ENCODE assay signal across 23 cellular contexts in genomic region chr12:131619736-131620506, GRCh38.
"Had no signal": no experiment of that assay in that cellular context is flagged by ENCODE, and none has a peak within 500 bp of the region (broad histone marks: within the 10 kb centered on the region; RNA-seq: fewer than 3 reads in every experiment).

No MANE protein-coding gene starts in this region.

- H3K27ac Mint-ChIP-seq: activated CD8-positive, alpha-beta T cell treated with anti-CD3 and anti-CD28 coated beads, Interleukin-2, amount 10 ng/mL, durations not matched to agents 7 days and 5 days; activated naive CD4-positive, alpha-beta T cell treated with anti-CD3 and anti-CD28 coated beads for 36 hours; activated naive CD8-positive, alpha-beta T cell; T-helper 1 cell treated with Interleukin-12 subunit alpha and Interleukin-12 subunit beta and Interleukin-4 antibody, amounts not matched to agents 30 μg/mL and 1 μg/mL, for 36 hours; WTC11 had no signal

- ATAC-seq: activated CD8-positive, alpha-beta T cell treated with anti-CD3 and anti-CD28 coated beads, Interleukin-2, amount 10 ng/mL, durations not matched to agents 7 days and 5 days; activated T-cell treated with anti-CD3 and anti-CD28 coated beads, Interleukin-2, amount 50 U/mL, for 4 hours; Panc1 had no signal

- H3K4me3 Mint-ChIP-seq: activated CD8-positive, alpha-beta T cell treated with anti-CD3 and anti-CD28 coated beads, Interleukin-2, amount 10 ng/mL, durations not matched to agents 7 days and 5 days; activated naive CD4-positive, alpha-beta T cell treated with anti-CD3 and anti-CD28 coated beads for 36 hours; activated naive CD8-positive, alpha-beta T cell; activated T-cell treated with anti-CD3 and anti-CD28 coated beads, Interleukin-2, amount 50 U/mL, for 4 hours; T-helper 1 cell treated with Interleukin-12 subunit alpha and Interleukin-12 subunit beta and Interleukin-4 antibody, amounts not matched to agents 30 μg/mL and 1 μg/mL, for 36 hours; WTC11 had no signal

- H3K9me3 Mint-ChIP-seq: activated naive CD4-positive, alpha-beta T cell treated with anti-CD3 and anti-CD28 coated beads for 36 hours; activated T-cell treated with anti-CD3 and anti-CD28 coated beads, Interleukin-2, amount 50 U/mL, for 4 hours; T-helper 1 cell treated with Interleukin-12 subunit alpha and Interleukin-12 subunit beta and Interleukin-4 antibody, amounts not matched to agents 30 μg/mL and 1 μg/mL, for 36 hours; WTC11 had no signal

- H3K36me3 Mint-ChIP-seq: activated naive CD8-positive, alpha-beta T cell; WTC11 had no signal

- DNase-seq: activated CD4-positive, alpha-beta T cell treated with anti-CD3 and anti-CD28 coated beads, Interleukin-2, amount 50 U/mL, for 4 hours; activated CD4-positive, CD25-positive, alpha-beta regulatory T cell treated with anti-CD3 and anti-CD28 coated beads, Interleukin-2, amount 50 U/mL, for 72 hours; activated CD8-positive, alpha-beta T cell treated with anti-CD3 and anti-CD28 coated beads, Interleukin-2, amount 10 ng/mL, durations not matched to agents 7 days and 5 days; activated gamma-delta T cell; activated naive CD4-positive, alpha-beta T cell treated with anti-CD3 and anti-CD28 coated beads for 36 hours; activated T-cell treated with anti-CD3 and anti-CD28 coated beads, Interleukin-2, amount 50 U/mL, for 4 hours; IMR-90; KG1; NCI-H1048; NCI-H1930; NCI-H2171; NCI-H2227 treated with DMSO at 0.1 percent for 48 hours; NCI-H446 treated with DMSO at 0.1 percent for 48 hours; NCI-H524 treated with DMSO at 0.1 percent for 48 hours; NCI-H748 treated with DMSO at 0.1 percent for 48 hours; NK-92 treated with Interleukin-12 subunit alpha and Interleukin-12 subunit beta, amount 100 ng/mL, for 24 hours; OCI-M1; RPMI8226; SHP77 treated with DMSO at 0.1 percent for 48 hours had no signal
